15 cellular contexts compared by ENCODE assay signal in the genomic region with DNA sequence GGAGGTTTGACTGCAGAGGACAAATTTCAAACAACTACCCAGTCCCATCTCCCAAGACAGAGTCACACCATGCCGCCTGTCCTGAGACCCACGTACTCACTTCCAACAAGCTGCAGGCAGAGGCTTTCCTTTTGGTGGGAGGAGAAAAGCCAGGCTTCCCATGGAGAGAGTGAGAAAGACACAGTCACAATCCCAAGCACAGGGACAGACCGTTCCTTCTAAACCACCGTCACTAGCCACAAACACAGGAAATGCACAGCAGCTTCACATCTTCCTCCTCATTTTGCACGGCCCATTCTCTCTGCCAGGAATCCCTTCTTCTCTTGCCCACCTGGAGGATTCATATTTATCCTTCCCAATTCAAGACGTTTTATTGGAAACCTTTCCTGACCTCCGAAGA.
DNase-seq lines count a peak whose midpoint lies in the region; ATAC-seq and TF ChIP-seq lines count a peak whose summit lies in the region.
"Had no signal": no experiment of that assay in that cellular context is flagged by ENCODE, and none has a peak within 500 bp of the region (broad histone marks: within the 10 kb centered on the region; RNA-seq: fewer than 3 reads in every experiment).

No MANE protein-coding gene starts in this region.

- H3K27me3 Mint-ChIP-seq in activated CD4-positive, alpha-beta T cell treated with anti-CD3 and anti-CD28 coated beads for 36 hours, result no peaks in the 10 kb centered on the region
- H3K27me3 Mint-ChIP-seq in T-cell, result no peaks in the 10 kb centered on the region

- H4K20me1 ChIP-seq in SK-N-SH (ENCODE audit: insufficient read depth), result peaks cover 100% of the 10 kb centered on the region

- H3K36me3 ChIP-seq in sigmoid colon (no peaks in the 10 kb centered on the region), SK-N-SH (replicated peaks in 1 of 2; ENCODE audit: control insufficient read depth in 1 of 2, insufficient read depth in 2 of 2, low read length in 1 of 2) (peaks cover 0 to 7% of the 10 kb centered on the region in 2 experiments)
- H3K36me3 ChIP-seq: gastrocnemius medialis, vagina had no signal

- H3K27ac ChIP-seq in sigmoid colon (peak overlapping the region; percentile 86 to 97 (median 88)), SK-N-SH (ENCODE audit: low read depth in 2 of 2, low read length in 1 of 2) (peak overlapping the region in 1 of 2 experiments; percentile 78; a peak in 2 of 4 replicates)
- H3K27ac ChIP-seq: A549, gastrocnemius medialis, vagina had no signal

- no peaks in the 10 kb centered on the region for H3K9me3 Mint-ChIP-seq in activated CD4-positive, alpha-beta T cell treated with anti-CD3 and anti-CD28 coated beads for 36 hours (ENCODE audit: low read depth)
- no peaks in the 10 kb centered on the region for H3K9me3 Mint-ChIP-seq in T-cell

- H3K9me2 ChIP-seq in SK-N-SH, result no peaks in the 10 kb centered on the region

- TF ChIP-seq EP300 in sigmoid colon (IDR thresholded peaks at IDR 0.05) (peak; percentile 61 to 95 (median 78)), SK-N-SH (IDR thresholded peaks at IDR 0.05; ENCODE audit: borderline replicate concordance in 1 of 2, low read depth in 1 of 2, low read length in 1 of 2) (no peak)

- H3K9ac ChIP-seq in SK-N-SH, result no peak overlapping the region

- TF ChIP-seq POLR2A in sigmoid colon (IDR thresholded peaks at IDR 0.05) (no peak), lower leg skin (IDR thresholded peaks at IDR 0.05) (no peak)

- H3K27me3 ChIP-seq in sigmoid colon (no peaks in the 10 kb centered on the region), SK-N-SH (ENCODE audit: insufficient read depth) (no peaks in the 10 kb centered on the region)
- H3K27me3 ChIP-seq: dorsolateral prefrontal cortex, gastrocnemius medialis, vagina had no signal

- H3K79me2 ChIP-seq in SK-N-SH (ENCODE audit: insufficient read depth), result peaks cover 100% of the 10 kb centered on the region

- H3K4me3 Mint-ChIP-seq in activated CD4-positive, alpha-beta T cell treated with anti-CD3 and anti-CD28 coated beads for 36 hours, result no peak overlapping the region
- peak overlapping the region; percentile 10 to 63 (median 47) for H3K4me3 Mint-ChIP-seq in T-cell

- H3K4me3 ChIP-seq in sigmoid colon (no peak overlapping the region), SK-N-SH (ENCODE audit: low read depth in 2 of 2, low read length in 1 of 2) (no peak overlapping the region), lower leg skin (ENCODE audit: low read depth, poor library complexity, severe bottlenecking) (no peak overlapping the region)
- H3K4me3 ChIP-seq: A549, dorsolateral prefrontal cortex, gastrocnemius medialis, vagina had no signal

- ATAC-seq in activated CD4-positive, alpha-beta T cell treated with anti-CD3 and anti-CD28 coated beads for 36 hours, result peak; percentile 36
- peak in 2 of 4 experiments; percentile 47 to 61 for ATAC-seq in T-cell (replicated peaks in 1 of 4)
- ATAC-seq: A549 had no signal

- POLR2A ChIA-PET in activated CD4-positive, alpha-beta T cell treated with anti-CD3 and anti-CD28 coated beads for 36 hours (lab: Charles Lee), result no interaction called here
- POLR2A ChIA-PET in T-cell (lab: Charles Lee) (interaction anchor here (0.6 kb wide), 2 partner anchors 9 to 14 kb away, joined by 4 read pairs; no protein-coding TSS in a partner anchor), SK-N-SH (lab: Yijun Ruan, JAX) (no interaction called here)

- intact Hi-C loops in activated CD4-positive, alpha-beta T cell treated with anti-CD3 and anti-CD28 coated beads for 36 hours (cut with DNase I, micrococcal nuclease), result no loop called here
- intact Hi-C loops in cardiac septum (cut with DNase I), result no loop called here
- intact Hi-C loops in sigmoid colon (cut with DNase I), result loop anchor here (5.0 kb wide), 1 partner anchor 36 kb away; no protein-coding TSS in a partner anchor
- intact Hi-C loops in lower leg skin (cut with DNase I; ENCODE audit: low total_unique reads), result no loop called here

- no peak overlapping the region for H3K4me2 ChIP-seq in SK-N-SH
- H3K4me2 ChIP-seq: A549 had no signal

- peaks cover 41% of the 10 kb centered on the region for H3K4me1 Mint-ChIP-seq in activated CD4-positive, alpha-beta T cell treated with anti-CD3 and anti-CD28 coated beads for 36 hours
- peaks cover 82 to 89% (median 84%) of the 10 kb centered on the region in 3 donors for H3K4me1 Mint-ChIP-seq in T-cell

- peak overlapping the region; percentile 62 for H3K27ac Mint-ChIP-seq in activated CD4-positive, alpha-beta T cell treated with anti-CD3 and anti-CD28 coated beads for 36 hours
- H3K27ac Mint-ChIP-seq in T-cell, result peak overlapping the region; percentile 69 to 88

- no peaks in the 10 kb centered on the region for H3K9me3 ChIP-seq in sigmoid colon
- H3K9me3 ChIP-seq in SK-N-SH, result no peaks in the 10 kb centered on the region
- H3K9me3 ChIP-seq: A549, gastrocnemius medialis, vagina had no signal

- no peak for TF ChIP-seq CTCF in sigmoid colon (IDR thresholded peaks at IDR 0.05)
- TF ChIP-seq CTCF in SK-N-SH (IDR thresholded peaks at IDR 0.05), result no peak
- no peak for TF ChIP-seq CTCF in lower leg skin (IDR thresholded peaks at IDR 0.05)

- H3K4me1 ChIP-seq in sigmoid colon (peaks cover 0 to 93% (median 91%) of the 10 kb centered on the region in 4 donors), SK-N-SH (ENCODE audit: control insufficient read depth in 1 of 2, insufficient read depth in 2 of 2, low read depth in 1 of 2, low read length in 1 of 2) (peaks cover 21 to 63% of the 10 kb centered on the region in 2 experiments; a peak in 3 of 4 replicates)
- H3K4me1 ChIP-seq: A549 had no signal

- no peak for TF ChIP-seq RAD21 in SK-N-SH (IDR thresholded peaks at IDR 0.05; ENCODE audit: low read length)

- no peak for DNase-seq in activated CD4-positive, alpha-beta T cell treated with anti-CD3 and anti-CD28 coated beads for 36 hours
- no peak for DNase-seq in activated CD4-positive, alpha-beta T cell treated with anti-CD3 and anti-CD28 coated beads for 48 hours
- DNase-seq in T-cell (no peak), cardiac septum (ENCODE audit: low spot score) (peak; percentile 57), sigmoid colon (no peak), NOMO-1 treated with dmso at 0.1 percent for 144 hours (lab: John Stamatoyannopoulos, UW; ENCODE audit: unreplicated experiment) (no peak), SK-N-SH (no peak), lower leg skin (ENCODE audit: low spot score in 2 of 2) (no peak)
- DNase-seq: gastrocnemius medialis; kidney; NCI-H2171 treated with DMSO at 0.1 percent for 48 hours; stimulated activated CD4-positive, alpha-beta T cell treated with anti-CD3 and anti-CD28 coated beads, Interleukin-15, amount 100 ng/mL, for 24 hours had no signal

- H3K36me3 Mint-ChIP-seq in activated CD4-positive, alpha-beta T cell treated with anti-CD3 and anti-CD28 coated beads for 36 hours (ENCODE audit: low read depth), result no peaks in the 10 kb centered on the region
- H3K36me3 Mint-ChIP-seq in T-cell, result peaks cover 2% of the 10 kb centered on the region

- CTCF ChIA-PET in activated CD4-positive, alpha-beta T cell treated with anti-CD3 and anti-CD28 coated beads for 36 hours (lab: Charles Lee), result interaction anchor here (2.4 kb wide), 1 partner anchor 13 kb away, joined by 14 read pairs; no protein-coding TSS in a partner anchor
- CTCF ChIA-PET in T-cell (lab: Charles Lee), result interaction anchor here in 1 of 2 donors (0.5 kb wide), 1 partner anchor 15 kb away, joined by 3 read pairs; no protein-coding TSS in a partner anchor
- CTCF ChIA-PET in SK-N-SH (lab: Yijun Ruan, JAX), result interaction anchor here (1.0 kb wide), 1 partner anchor 85 kb away, joined by 4 read pairs; no protein-coding TSS in a partner anchor

- WGBS in sigmoid colon, 2 donors, result 43 to 59% methylated on average over 7 of the region's 7 CpGs
- WGBS in SK-N-SH (ENCODE audit: low lambda C conversion rate), result 83% methylated on average over 7 of the region's 7 CpGs
- WGBS in lower leg skin, 2 donors, result 55 to 81% methylated on average over 7 of the region's 7 CpGs

- H2AFZ ChIP-seq in SK-N-SH (ENCODE audit: low read depth), result no peak overlapping the region

- H3F3A ChIP-seq in SK-N-SH (replicated peaks; ENCODE audit: insufficient read depth), result peaks cover 45% of the 10 kb centered on the region

TF ChIP-seq in SK-N-SH, 30 proteins besides CTCF, POLR2A, EP300 and RAD21 (continues in another document):
- TF ChIP-seq MEF2A (IDR thresholded peaks at IDR 0.05; ENCODE audit: borderline replicate concordance, low read depth) (no peak), POLR2AphosphoS5 (IDR thresholded peaks at IDR 0.05; ENCODE audit: low read depth, low read length) (no peak), TEAD4 (IDR thresholded peaks at IDR 0.05; ENCODE audit: borderline replicate concordance, insufficient read depth) (no peak), PBX3 (IDR thresholded peaks at IDR 0.05) (no peak)

Comparison
In these comparisons a context has a peak if more than half of its experiments do, and no peak if none do; other contexts are left out.
1. POLR2A ChIA-PET loops: an anchor here in T-cell (0.6 kb wide); none called in activated CD4-positive, alpha-beta T cell treated with anti-CD3 and anti-CD28 coated beads for 36 hours and SK-N-SH.